In genomic region chr13:31947105-31947504, GRCh38 we compare ENCODE assay signal across 15 cellular contexts.
DNase-seq lines count a peak whose midpoint lies in the region; ATAC-seq and TF ChIP-seq lines count a peak whose summit lies in the region.
"Had no signal": no experiment of that assay in that cellular context is flagged by ENCODE, and none has a peak within 500 bp of the region (broad histone marks: within the 10 kb centered on the region; RNA-seq: fewer than 3 reads in every experiment).

No MANE protein-coding gene starts in this region.

- ATAC-seq in body of pancreas (no peak), GM21360 (IDR thresholded peaks at IDR 0.05; ENCODE audit: unreplicated experiment) (no peak)
- ATAC-seq: stimulated activated memory B cell treated with anti-CD40 and anti-IgM and Interleukin-4, amounts not matched to agents 10 μg/mL and 1 μg/mL and 100 μg/mL, for 72 hours had no signal

- H3K9me3 ChIP-seq in body of pancreas, result no peaks in the 10 kb centered on the region
- H3K9me3 ChIP-seq in neural progenitor cell (ENCODE audit: low read depth), result no peaks in the 10 kb centered on the region

- peaks cover 62% of the 10 kb centered on the region for H3K4me1 ChIP-seq in body of pancreas
- no peaks in the 10 kb centered on the region for H3K4me1 ChIP-seq in neural progenitor cell

- H3K27ac Mint-ChIP-seq in neural progenitor cell, result no peak overlapping the region
- H3K27ac Mint-ChIP-seq: activated CD4-positive, alpha-beta T cell treated with anti-CD3 and anti-CD28 coated beads, Interleukin-2, amount 10 ng/mL, durations not matched to agents 7 days and 5 days; stimulated activated memory B cell treated with anti-CD40 and anti-IgM and Interleukin-4, amounts not matched to agents 10 μg/mL and 1 μg/mL and 100 μg/mL, for 72 hours had no signal

- H3K36me3 ChIP-seq in body of pancreas (replicated peaks in 1 of 2; ENCODE audit: insufficient read depth in 1 of 2, low read depth in 2 of 2) (no peaks in the 10 kb centered on the region), neural progenitor cell (no peaks in the 10 kb centered on the region)

- H3F3A ChIP-seq in neural progenitor cell (ENCODE audit: low read depth), result no peaks in the 10 kb centered on the region

- no peaks in the 10 kb centered on the region for H3K9me3 Mint-ChIP-seq in neural progenitor cell
- H3K9me3 Mint-ChIP-seq: activated CD4-positive, alpha-beta T cell treated with anti-CD3 and anti-CD28 coated beads, Interleukin-2, amount 10 ng/mL, durations not matched to agents 7 days and 5 days; central memory CD8-positive, alpha-beta T cell; stimulated activated memory B cell treated with anti-CD40 and anti-IgM and Interleukin-4, amounts not matched to agents 10 μg/mL and 1 μg/mL and 100 μg/mL, for 72 hours had no signal

- no peaks in the 10 kb centered on the region for H3K36me3 Mint-ChIP-seq in neural progenitor cell
- H3K36me3 Mint-ChIP-seq: stimulated activated memory B cell treated with anti-CD40 and anti-IgM and Interleukin-4, amounts not matched to agents 10 μg/mL and 1 μg/mL and 100 μg/mL, for 72 hours had no signal

- H3K4me1 Mint-ChIP-seq in neural progenitor cell, result peaks cover 11% of the 10 kb centered on the region
- H3K4me1 Mint-ChIP-seq: central memory CD8-positive, alpha-beta T cell had no signal

- intact Hi-C loops in body of pancreas (cut with DNase I), result no loop called here

- H4K20me1 ChIP-seq in neural progenitor cell (ENCODE audit: low read depth), result no peaks in the 10 kb centered on the region

- no peaks in the 10 kb centered on the region for H3K79me2 ChIP-seq in neural progenitor cell (ENCODE audit: low read depth)

- H3K4me3 Mint-ChIP-seq in neural progenitor cell, result no peak overlapping the region
- H3K4me3 Mint-ChIP-seq: activated CD4-positive, alpha-beta T cell treated with anti-CD3 and anti-CD28 coated beads, Interleukin-2, amount 10 ng/mL, durations not matched to agents 7 days and 5 days; central memory CD8-positive, alpha-beta T cell; stimulated activated memory B cell treated with anti-CD40 and anti-IgM and Interleukin-4, amounts not matched to agents 10 μg/mL and 1 μg/mL and 100 μg/mL, for 72 hours had no signal

- TF ChIP-seq CTCF in NB4 (IDR thresholded peaks at IDR 0.05; ENCODE audit: low read depth, low read length) (peak; percentile 1), body of pancreas (IDR thresholded peaks at IDR 0.05) (peak in 4 of 7 experiments; percentile 25 to 47 (median 32)), neural progenitor cell (IDR thresholded peaks at IDR 0.05) (peak; percentile 30)

- 38 to 42% methylated on average over 2 of the region's 2 CpGs for WGBS in body of pancreas, 2 donors

- H2AFZ ChIP-seq in neural progenitor cell (replicated peaks), result no peak overlapping the region

- no peak overlapping the region for H3K9ac ChIP-seq in neural progenitor cell

- H3K27me3 Mint-ChIP-seq in neural progenitor cell (ENCODE audit: insufficient read depth, low read depth), result peaks cover 3% of the 10 kb centered on the region
- H3K27me3 Mint-ChIP-seq: stimulated activated memory B cell treated with anti-CD40 and anti-IgM and Interleukin-4, amounts not matched to agents 10 μg/mL and 1 μg/mL and 100 μg/mL, for 72 hours had no signal

- H3K4me2 ChIP-seq in neural progenitor cell, result no peak overlapping the region

- no peaks in the 10 kb centered on the region for H3K27me3 ChIP-seq in body of pancreas
- no peaks in the 10 kb centered on the region for H3K27me3 ChIP-seq in neural progenitor cell

- no peak for TF ChIP-seq POLR2A in NB4 (IDR thresholded peaks at IDR 0.05; ENCODE audit: extremely low read depth, insufficient read length)
- TF ChIP-seq POLR2A in body of pancreas (IDR thresholded peaks at IDR 0.05), result no peak

- no peak overlapping the region for H3K4me3 ChIP-seq in NB4 (ENCODE audit: low read depth, low read length)
- H3K4me3 ChIP-seq in body of pancreas, result no peak overlapping the region
- no peak overlapping the region for H3K4me3 ChIP-seq in neural progenitor cell

- DNase-seq in EL (peak; percentile 37), NB4 (ENCODE audit: low read depth) (peak; percentile 47), body of pancreas (peak in 2 of 4 donors; percentile 34 to 35), neural progenitor cell (ENCODE audit: low spot score) (peak; percentile 16), 8988T (no peak), NCI-H2227 treated with DMSO at 0.1 percent for 48 hours (lab: John Stamatoyannopoulos, UW) (no peak)
- DNase-seq: activated CD4-positive, alpha-beta T cell treated with anti-CD3 and anti-CD28 coated beads, Interleukin-2, amount 10 ng/mL, durations not matched to agents 7 days and 5 days; DMS 273 treated with DMSO at 0.1 percent for 48 hours; islet precursor cell; NCI-H774; stimulated activated CD4-positive, alpha-beta T cell treated with anti-CD3 and anti-CD28 coated beads, Interleukin-1b, Interleukin-23, amount 100 ng/mL, for 48 hours; SW 1271 had no signal

- H3K27ac ChIP-seq in body of pancreas (peak overlapping the region; percentile 32 to 86 (median 57)), neural progenitor cell (no peak overlapping the region)

Comparison
In these comparisons a context has a peak if more than half of its experiments do, and no peak if none do; other contexts are left out.
1. DNase-seq: peak in EL (single experiment), NB4 (single experiment) and neural progenitor cell (single experiment); none in 8988T (single experiment) and NCI-H2227 treated with DMSO at 0.1 percent for 48 hours (single experiment).
2. Peak in every context shown above with its lines, with median percentiles within 50 percentile points of each other: CTCF ChIP-seq.